ENCODE assay signal across 2 cellular contexts in genomic region chr7:78577174-78577952, GRCh38.
A peak's percentile ranks its signal among the peaks of the same experiment; 100 is the strongest.
TF ChIP-seq lines count a peak whose summit lies in the region.

No MANE protein-coding gene starts in this region.

TF ChIP-seq in IMR-90, 13 proteins besides CTCF, POLR2A, EP300 and RAD21:
- TF ChIP-seq MAFK (IDR thresholded peaks at IDR 0.05; ENCODE audit: low read depth, low read length) = peak; percentile 31; the same call in 1 of the 2 replicates

TF ChIP-seq in K562, 482 proteins besides CTCF, POLR2A, EP300 and RAD21:
- TF ChIP-seq C11orf30 (IDR thresholded peaks at IDR 0.05; ENCODE audit: low read depth) (peak; percentile 29; the same call in 1 of the 2 replicates), ZNF316 (IDR thresholded peaks at IDR 0.05) (peak; percentile 70)
